In genomic region chr10:13152286-13152685, GRCh38 we compare ENCODE assay signal across 26 cellular contexts.
"Had no signal": no experiment of that assay in that cellular context is flagged by ENCODE, and none has a peak within 500 bp of the region (broad histone marks: within the 10 kb centered on the region; RNA-seq: fewer than 3 reads in every experiment).

No MANE protein-coding gene starts in this region.

- H3K36me3 Mint-ChIP-seq: neural progenitor cell; stimulated activated effector memory CD8-positive, alpha-beta T cell treated with anti-CD3 and anti-CD28 coated beads, Interleukin-12 subunit alpha, Interleukin-12 subunit beta, amount 100 ng/mL, for 72 hours had no signal

- H3K79me2 ChIP-seq: parathyroid adenoma had no signal

- DNase-seq: dorsolateral prefrontal cortex; effector CD4-positive, alpha-beta T cell; foreskin fibroblast; gastrocnemius medialis; head of caudate nucleus; kidney; left lung; mesenchymal stem cell; midbrain; naive thymus-derived CD4-positive, alpha-beta T cell; right lobe of liver; small intestine; stimulated activated CD4-positive, alpha-beta T cell treated with anti-CD3 and anti-CD28 coated beads, Interleukin-12 subunit alpha, Interleukin-12 subunit beta, amount 100 ng/mL, for 4 hours; stimulated activated CD4-positive, alpha-beta T cell treated with anti-CD3 and anti-CD28 coated beads, Interleukin-1b, Interleukin-23, amount 100 ng/mL, for 48 hours; stimulated activated CD4-positive, alpha-beta T cell treated with anti-CD3 and anti-CD28 coated beads, Interleukin-4, amount 100 ng/mL, for 24 hours; stimulated activated naive CD4-positive, alpha-beta T cell treated with Interleukin-2 at 50 U/mL for 16 hours; substantia nigra had no signal

- H3K27me3 Mint-ChIP-seq: progenitor cell of endocrine pancreas had no signal

- H3K4me3 ChIP-seq: dorsolateral prefrontal cortex, gastrocnemius medialis, left lung, neural progenitor cell, right lobe of liver, thoracic aorta, tibial nerve had no signal

- H3K4me1 ChIP-seq: gastrocnemius medialis, left lung, neural progenitor cell, parathyroid adenoma, tibial nerve had no signal

- H3K27ac ChIP-seq: dorsolateral prefrontal cortex, epithelial cell of prostate, gastrocnemius medialis, left lung, neural progenitor cell, parathyroid adenoma, right lobe of liver, thoracic aorta, tibial nerve had no signal

- H3K9me3 Mint-ChIP-seq: neural progenitor cell had no signal

- ATAC-seq: esophagus mucosa; gastrocnemius medialis; left lung; naive thymus-derived CD4-positive, alpha-beta T cell; right lobe of liver; stimulated activated effector memory CD8-positive, alpha-beta T cell treated with anti-CD3 and anti-CD28 coated beads, Interleukin-12 subunit alpha, Interleukin-12 subunit beta, amount 100 ng/mL, for 72 hours had no signal

- H3K9me3 ChIP-seq: gastrocnemius medialis, left lung, right lobe of liver, thoracic aorta had no signal

- H2AFZ ChIP-seq: neural progenitor cell, parathyroid adenoma had no signal

- H3K27ac Mint-ChIP-seq: naive thymus-derived CD4-positive, alpha-beta T cell; nephron; neural progenitor cell; progenitor cell of endocrine pancreas; stimulated activated effector memory CD8-positive, alpha-beta T cell treated with anti-CD3 and anti-CD28 coated beads, Interleukin-12 subunit alpha, Interleukin-12 subunit beta, amount 100 ng/mL, for 72 hours had no signal

- H3K27me3 ChIP-seq: dorsolateral prefrontal cortex, gastrocnemius medialis, left lung, neural progenitor cell, right lobe of liver, tibial nerve had no signal

- H3K4me1 Mint-ChIP-seq: nephron; neural progenitor cell; stimulated activated effector memory CD8-positive, alpha-beta T cell treated with anti-CD3 and anti-CD28 coated beads, Interleukin-12 subunit alpha, Interleukin-12 subunit beta, amount 100 ng/mL, for 72 hours had no signal

- H3K4me2 ChIP-seq: neural progenitor cell had no signal

- H3K4me3 Mint-ChIP-seq: naive thymus-derived CD4-positive, alpha-beta T cell; nephron; neural progenitor cell; stimulated activated effector memory CD8-positive, alpha-beta T cell treated with anti-CD3 and anti-CD28 coated beads, Interleukin-12 subunit alpha, Interleukin-12 subunit beta, amount 100 ng/mL, for 72 hours had no signal

- H3K36me3 ChIP-seq: gastrocnemius medialis, left lung, neural progenitor cell, right lobe of liver, thoracic aorta had no signal
